ENCODE assay signal across 2 cellular contexts in the genomic region with DNA sequence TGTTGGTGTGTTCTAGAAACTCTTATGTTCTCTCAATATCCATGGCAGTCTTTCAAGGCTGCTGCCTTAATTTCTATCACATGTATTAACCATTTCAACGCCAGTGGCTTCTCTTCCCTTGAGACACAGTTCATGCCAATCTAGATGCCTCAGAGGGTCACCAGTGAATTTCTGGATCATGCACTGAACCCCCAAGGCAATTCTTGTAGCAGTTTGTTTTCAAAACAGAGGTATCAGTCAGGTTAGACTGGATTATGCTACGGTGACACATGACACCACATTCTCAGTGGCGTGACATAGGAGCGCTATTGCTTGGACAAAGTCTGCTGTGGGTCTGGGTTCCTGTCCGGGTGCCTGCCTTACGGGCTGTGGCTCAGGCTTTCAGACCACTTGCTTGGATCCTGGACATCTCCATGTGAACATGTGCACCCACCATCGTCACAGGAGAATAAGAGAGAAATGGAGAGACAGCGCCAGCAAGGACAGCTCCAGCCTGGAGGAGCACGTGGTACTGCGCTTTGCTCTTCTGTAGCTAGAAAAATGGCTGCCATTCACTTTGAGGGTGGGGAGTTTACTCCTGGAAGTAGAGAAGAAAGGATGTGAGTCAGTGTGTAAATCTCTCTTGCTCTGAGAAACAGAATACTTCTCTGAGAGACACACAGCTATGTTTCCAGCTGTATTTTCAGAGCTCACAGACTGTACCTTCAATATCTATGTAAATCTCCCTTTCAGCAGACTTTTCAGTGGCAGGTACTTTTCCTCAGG.
TF ChIP-seq lines count a peak whose summit lies in the region.

No MANE protein-coding gene starts in this region.

TF ChIP-seq in GM23338, 12 proteins besides CTCF, POLR2A, EP300 and RAD21:
- TF ChIP-seq EZH2 (IDR thresholded peaks at IDR 0.05; ENCODE audit: low read depth, unreplicated experiment) = no peak
- no peak for TF ChIP-seq ZNF331 (CRISPR knock-in tag; IDR thresholded peaks at IDR 0.05; ENCODE audit: low read depth)
- TF ChIP-seq, protein P1, sequence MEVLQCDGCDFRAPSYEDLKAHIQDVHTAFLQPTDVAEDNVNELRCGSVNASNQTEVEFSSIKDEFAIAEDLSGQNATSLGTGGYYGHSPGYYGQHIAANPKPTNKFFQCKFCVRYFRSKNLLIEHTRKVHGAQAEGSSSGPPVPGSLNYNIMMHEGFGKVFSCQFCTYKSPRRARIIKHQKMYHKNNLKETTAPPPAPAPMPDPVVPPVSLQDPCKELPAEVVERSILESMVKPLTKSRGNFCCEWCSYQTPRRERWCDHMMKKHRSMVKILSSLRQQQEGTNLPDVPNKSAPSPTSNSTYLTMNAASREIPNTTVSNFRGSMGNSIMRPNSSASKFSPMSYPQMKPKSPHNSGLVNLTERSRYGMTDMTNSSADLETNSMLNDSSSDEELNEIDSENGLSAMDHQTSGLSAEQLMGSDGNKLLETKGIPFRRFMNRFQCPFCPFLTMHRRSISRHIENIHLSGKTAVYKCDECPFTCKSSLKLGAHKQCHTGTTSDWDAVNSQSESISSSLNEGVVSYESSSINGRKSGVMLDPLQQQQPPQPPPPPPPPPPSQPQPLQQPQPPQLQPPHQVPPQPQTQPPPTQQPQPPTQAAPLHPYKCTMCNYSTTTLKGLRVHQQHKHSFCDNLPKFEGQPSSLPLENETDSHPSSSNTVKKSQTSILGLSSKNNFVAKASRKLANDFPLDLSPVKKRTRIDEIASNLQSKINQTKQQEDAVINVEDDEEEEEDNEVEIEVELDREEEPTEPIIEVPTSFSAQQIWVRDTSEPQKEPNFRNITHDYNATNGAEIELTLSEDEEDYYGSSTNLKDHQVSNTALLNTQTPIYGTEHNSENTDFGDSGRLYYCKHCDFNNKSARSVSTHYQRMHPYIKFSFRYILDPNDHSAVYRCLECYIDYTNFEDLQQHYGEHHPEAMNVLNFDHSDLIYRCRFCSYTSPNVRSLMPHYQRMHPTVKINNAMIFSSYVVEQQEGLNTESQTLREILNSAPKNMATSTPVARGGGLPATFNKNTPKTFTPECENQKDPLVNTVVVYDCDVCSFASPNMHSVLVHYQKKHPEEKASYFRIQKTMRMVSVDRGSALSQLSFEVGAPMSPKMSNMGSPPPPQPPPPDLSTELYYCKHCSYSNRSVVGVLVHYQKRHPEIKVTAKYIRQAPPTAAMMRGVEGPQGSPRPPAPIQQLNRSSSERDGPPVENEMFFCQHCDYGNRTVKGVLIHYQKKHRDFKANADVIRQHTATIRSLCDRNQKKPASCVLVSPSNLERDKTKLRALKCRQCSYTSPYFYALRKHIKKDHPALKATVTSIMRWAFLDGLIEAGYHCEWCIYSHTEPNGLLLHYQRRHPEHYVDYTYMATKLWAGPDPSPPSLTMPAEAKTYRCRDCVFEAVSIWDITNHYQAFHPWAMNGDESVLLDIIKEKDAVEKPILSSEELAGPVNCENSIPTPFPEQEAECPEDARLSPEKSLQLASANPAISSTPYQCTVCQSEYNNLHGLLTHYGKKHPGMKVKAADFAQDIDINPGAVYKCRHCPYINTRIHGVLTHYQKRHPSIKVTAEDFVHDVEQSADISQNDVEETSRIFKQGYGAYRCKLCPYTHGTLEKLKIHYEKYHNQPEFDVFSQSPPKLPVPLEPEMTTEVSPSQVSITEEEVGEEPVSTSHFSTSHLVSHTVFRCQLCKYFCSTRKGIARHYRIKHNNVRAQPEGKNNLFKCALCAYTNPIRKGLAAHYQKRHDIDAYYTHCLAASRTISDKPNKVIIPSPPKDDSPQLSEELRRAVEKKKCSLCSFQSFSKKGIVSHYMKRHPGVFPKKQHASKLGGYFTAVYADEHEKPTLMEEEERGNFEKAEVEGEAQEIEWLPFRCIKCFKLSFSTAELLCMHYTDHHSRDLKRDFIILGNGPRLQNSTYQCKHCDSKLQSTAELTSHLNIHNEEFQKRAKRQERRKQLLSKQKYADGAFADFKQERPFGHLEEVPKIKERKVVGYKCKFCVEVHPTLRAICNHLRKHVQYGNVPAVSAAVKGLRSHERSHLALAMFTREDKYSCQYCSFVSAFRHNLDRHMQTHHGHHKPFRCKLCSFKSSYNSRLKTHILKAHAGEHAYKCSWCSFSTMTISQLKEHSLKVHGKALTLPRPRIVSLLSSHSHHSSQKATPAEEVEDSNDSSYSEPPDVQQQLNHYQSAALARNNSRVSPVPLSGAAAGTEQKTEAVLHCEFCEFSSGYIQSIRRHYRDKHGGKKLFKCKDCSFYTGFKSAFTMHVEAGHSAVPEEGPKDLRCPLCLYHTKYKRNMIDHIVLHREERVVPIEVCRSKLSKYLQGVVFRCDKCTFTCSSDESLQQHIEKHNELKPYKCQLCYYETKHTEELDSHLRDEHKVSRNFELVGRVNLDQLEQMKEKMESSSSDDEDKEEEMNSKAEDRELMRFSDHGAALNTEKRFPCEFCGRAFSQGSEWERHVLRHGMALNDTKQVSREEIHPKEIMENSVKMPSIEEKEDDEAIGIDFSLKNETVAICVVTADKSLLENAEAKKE (CRISPR knock-in tag; IDR thresholded peaks at IDR 0.05) = no peak
- TF ChIP-seq STAT1 (IDR thresholded peaks at IDR 0.05; ENCODE audit: unreplicated experiment) = no peak
- TF ChIP-seq, protein P2, sequence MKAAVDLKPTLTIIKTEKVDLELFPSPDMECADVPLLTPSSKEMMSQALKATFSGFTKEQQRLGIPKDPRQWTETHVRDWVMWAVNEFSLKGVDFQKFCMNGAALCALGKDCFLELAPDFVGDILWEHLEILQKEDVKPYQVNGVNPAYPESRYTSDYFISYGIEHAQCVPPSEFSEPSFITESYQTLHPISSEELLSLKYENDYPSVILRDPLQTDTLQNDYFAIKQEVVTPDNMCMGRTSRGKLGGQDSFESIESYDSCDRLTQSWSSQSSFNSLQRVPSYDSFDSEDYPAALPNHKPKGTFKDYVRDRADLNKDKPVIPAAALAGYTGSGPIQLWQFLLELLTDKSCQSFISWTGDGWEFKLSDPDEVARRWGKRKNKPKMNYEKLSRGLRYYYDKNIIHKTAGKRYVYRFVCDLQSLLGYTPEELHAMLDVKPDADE (IDR thresholded peaks at IDR 0.05) = no peak
- no peak for TF ChIP-seq JUNB (IDR thresholded peaks at IDR 0.05; ENCODE audit: unreplicated experiment)
- TF ChIP-seq CREB1 (CRISPR knock-in tag; IDR thresholded peaks at IDR 0.05; ENCODE audit: low read depth) = no peak
- no peak for TF ChIP-seq ZNF114 (CRISPR knock-in tag; IDR thresholded peaks at IDR 0.05)

TF ChIP-seq in K562, 482 proteins besides CTCF, POLR2A, EP300 and RAD21:
- TF ChIP-seq ZBTB8A (IDR thresholded peaks at IDR 0.05; ENCODE audit: partially characterized antibody) (no peak), SREBF1 (IDR thresholded peaks at IDR 0.05; ENCODE audit: borderline replicate concordance, low read depth, low read length) (no peak), STAT5B (CRISPR knock-in tag; IDR thresholded peaks at IDR 0.05) (no peak), DACH1 (IDR thresholded peaks at IDR 0.05; ENCODE audit: partially characterized antibody) (no peak), KDM2B (CRISPR knock-in tag; IDR thresholded peaks at IDR 0.05) (no peak), CBFA2T2 (conservative IDR thresholded peaks at IDR 0.05) (no peak)
